1 cellular context compared by ENCODE assay signal in the genomic region with DNA sequence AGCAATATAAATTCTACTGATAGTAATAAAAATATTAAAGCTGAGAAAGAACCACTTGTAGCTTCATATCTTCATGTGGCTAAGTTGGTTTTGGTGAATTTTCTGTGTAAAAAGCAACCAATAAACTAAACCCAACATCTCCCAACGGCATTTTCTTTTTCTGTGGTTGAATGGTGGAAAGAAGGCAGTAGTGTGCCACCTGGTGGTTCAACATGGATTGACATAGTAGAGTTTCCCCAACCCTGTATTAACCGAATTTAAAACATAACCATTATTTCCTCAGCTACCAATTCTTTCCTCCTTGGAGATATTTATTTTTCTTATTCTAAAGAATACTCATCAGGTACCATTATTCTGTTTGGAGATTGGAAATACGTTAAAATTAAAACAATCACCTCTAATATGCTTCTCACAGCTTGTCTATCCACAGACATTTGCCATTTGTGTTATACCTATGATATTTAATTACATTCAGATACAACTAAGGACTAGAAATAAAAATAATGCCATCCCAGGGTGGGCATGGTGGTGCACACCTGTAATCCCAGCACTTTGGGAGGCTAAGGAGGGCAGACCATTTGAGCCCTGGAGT.
TF ChIP-seq lines count a peak whose summit lies in the region.

No MANE protein-coding gene starts in this region.

TF ChIP-seq in H1, 55 proteins besides CTCF, POLR2A, EP300 and RAD21 (continued from another document):
- TF ChIP-seq, protein P1, sequence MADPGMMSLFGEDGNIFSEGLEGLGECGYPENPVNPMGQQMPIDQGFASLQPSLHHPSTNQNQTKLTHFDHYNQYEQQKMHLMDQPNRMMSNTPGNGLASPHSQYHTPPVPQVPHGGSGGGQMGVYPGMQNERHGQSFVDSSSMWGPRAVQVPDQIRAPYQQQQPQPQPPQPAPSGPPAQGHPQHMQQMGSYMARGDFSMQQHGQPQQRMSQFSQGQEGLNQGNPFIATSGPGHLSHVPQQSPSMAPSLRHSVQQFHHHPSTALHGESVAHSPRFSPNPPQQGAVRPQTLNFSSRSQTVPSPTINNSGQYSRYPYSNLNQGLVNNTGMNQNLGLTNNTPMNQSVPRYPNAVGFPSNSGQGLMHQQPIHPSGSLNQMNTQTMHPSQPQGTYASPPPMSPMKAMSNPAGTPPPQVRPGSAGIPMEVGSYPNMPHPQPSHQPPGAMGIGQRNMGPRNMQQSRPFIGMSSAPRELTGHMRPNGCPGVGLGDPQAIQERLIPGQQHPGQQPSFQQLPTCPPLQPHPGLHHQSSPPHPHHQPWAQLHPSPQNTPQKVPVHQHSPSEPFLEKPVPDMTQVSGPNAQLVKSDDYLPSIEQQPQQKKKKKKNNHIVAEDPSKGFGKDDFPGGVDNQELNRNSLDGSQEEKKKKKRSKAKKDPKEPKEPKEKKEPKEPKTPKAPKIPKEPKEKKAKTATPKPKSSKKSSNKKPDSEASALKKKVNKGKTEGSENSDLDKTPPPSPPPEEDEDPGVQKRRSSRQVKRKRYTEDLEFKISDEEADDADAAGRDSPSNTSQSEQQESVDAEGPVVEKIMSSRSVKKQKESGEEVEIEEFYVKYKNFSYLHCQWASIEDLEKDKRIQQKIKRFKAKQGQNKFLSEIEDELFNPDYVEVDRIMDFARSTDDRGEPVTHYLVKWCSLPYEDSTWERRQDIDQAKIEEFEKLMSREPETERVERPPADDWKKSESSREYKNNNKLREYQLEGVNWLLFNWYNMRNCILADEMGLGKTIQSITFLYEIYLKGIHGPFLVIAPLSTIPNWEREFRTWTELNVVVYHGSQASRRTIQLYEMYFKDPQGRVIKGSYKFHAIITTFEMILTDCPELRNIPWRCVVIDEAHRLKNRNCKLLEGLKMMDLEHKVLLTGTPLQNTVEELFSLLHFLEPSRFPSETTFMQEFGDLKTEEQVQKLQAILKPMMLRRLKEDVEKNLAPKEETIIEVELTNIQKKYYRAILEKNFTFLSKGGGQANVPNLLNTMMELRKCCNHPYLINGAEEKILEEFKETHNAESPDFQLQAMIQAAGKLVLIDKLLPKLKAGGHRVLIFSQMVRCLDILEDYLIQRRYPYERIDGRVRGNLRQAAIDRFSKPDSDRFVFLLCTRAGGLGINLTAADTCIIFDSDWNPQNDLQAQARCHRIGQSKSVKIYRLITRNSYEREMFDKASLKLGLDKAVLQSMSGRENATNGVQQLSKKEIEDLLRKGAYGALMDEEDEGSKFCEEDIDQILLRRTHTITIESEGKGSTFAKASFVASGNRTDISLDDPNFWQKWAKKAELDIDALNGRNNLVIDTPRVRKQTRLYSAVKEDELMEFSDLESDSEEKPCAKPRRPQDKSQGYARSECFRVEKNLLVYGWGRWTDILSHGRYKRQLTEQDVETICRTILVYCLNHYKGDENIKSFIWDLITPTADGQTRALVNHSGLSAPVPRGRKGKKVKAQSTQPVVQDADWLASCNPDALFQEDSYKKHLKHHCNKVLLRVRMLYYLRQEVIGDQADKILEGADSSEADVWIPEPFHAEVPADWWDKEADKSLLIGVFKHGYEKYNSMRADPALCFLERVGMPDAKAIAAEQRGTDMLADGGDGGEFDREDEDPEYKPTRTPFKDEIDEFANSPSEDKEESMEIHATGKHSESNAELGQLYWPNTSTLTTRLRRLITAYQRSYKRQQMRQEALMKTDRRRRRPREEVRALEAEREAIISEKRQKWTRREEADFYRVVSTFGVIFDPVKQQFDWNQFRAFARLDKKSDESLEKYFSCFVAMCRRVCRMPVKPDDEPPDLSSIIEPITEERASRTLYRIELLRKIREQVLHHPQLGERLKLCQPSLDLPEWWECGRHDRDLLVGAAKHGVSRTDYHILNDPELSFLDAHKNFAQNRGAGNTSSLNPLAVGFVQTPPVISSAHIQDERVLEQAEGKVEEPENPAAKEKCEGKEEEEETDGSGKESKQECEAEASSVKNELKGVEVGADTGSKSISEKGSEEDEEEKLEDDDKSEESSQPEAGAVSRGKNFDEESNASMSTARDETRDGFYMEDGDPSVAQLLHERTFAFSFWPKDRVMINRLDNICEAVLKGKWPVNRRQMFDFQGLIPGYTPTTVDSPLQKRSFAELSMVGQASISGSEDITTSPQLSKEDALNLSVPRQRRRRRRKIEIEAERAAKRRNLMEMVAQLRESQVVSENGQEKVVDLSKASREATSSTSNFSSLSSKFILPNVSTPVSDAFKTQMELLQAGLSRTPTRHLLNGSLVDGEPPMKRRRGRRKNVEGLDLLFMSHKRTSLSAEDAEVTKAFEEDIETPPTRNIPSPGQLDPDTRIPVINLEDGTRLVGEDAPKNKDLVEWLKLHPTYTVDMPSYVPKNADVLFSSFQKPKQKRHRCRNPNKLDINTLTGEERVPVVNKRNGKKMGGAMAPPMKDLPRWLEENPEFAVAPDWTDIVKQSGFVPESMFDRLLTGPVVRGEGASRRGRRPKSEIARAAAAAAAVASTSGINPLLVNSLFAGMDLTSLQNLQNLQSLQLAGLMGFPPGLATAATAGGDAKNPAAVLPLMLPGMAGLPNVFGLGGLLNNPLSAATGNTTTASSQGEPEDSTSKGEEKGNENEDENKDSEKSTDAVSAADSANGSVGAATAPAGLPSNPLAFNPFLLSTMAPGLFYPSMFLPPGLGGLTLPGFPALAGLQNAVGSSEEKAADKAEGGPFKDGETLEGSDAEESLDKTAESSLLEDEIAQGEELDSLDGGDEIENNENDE (IDR thresholded peaks at IDR 0.05; ENCODE audit: insufficient replicate concordance, low read length) = no peak
- TF ChIP-seq, protein P2, sequence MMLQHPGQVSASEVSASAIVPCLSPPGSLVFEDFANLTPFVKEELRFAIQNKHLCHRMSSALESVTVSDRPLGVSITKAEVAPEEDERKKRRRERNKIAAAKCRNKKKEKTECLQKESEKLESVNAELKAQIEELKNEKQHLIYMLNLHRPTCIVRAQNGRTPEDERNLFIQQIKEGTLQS (IDR thresholded peaks at IDR 0.05; ENCODE audit: insufficient read depth, low read depth, low read length) = no peak
- TF ChIP-seq BCL11A (IDR thresholded peaks at IDR 0.05; ENCODE audit: low read depth in 2 of 2, low read length in 2 of 2) = no peak
- TF ChIP-seq SRF (IDR thresholded peaks at IDR 0.05; ENCODE audit: low read depth, low read length) = no peak
- TF ChIP-seq TAF7 (optimal IDR thresholded peaks at IDR 0.05; ENCODE audit: borderline replicate concordance, low read depth, low read length) = no peak
- no peak for TF ChIP-seq SAP30 (IDR thresholded peaks at IDR 0.05; ENCODE audit: insufficient read depth, insufficient replicate concordance, low read length)
